16 cellular contexts compared by ENCODE assay signal in the genomic region with DNA sequence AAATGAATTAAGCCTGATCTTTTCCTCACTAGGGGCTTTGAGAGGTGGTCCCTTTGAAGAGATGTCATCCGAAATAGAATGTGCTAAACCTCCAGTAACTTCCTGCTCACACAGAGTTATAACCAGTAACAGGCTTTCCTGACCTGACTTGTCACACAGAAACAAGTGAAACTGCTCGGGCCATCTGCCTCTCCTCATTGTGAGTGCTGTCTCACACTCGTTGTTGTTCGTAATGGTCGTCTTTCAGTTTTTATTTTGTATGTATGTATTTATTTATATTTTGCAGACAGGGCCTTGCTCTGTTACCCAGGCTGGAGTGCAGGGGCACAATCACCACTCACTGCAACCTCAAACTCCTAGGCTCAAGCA. TPM values are rescaled to one million over a fixed set of nuclear protein-coding genes. Genes with fewer than 3 reads are reported as not detected.
DNase-seq lines count a peak whose midpoint lies in the region; ATAC-seq, FAIRE-seq and TF ChIP-seq lines count a peak whose summit lies in the region.
"Had no signal": no experiment of that assay in that cellular context is flagged by ENCODE, and none has a peak within 500 bp of the region (broad histone marks: within the 10 kb centered on the region; RNA-seq: fewer than 3 reads in every experiment).

No MANE protein-coding gene starts in this region.

- H3K27ac ChIP-seq in epithelial cell of prostate (peak overlapping the region; percentile 43), prostate gland (peak overlapping the region; percentile 69 to 82)

- H3K4me1 ChIP-seq in prostate gland (replicated peaks): peaks cover 34% of the 10 kb centered on the region

- H3K27me3 ChIP-seq in prostate gland (replicated peaks; ENCODE audit: insufficient read depth): no peaks in the 10 kb centered on the region

- H3K9me3 ChIP-seq in prostate gland: no peaks in the 10 kb centered on the region

- TF ChIP-seq POLR2A in prostate gland (IDR thresholded peaks at IDR 0.05): no peak

- intact Hi-C loops in prostate gland (cut with DNase I) (no loop called here), posterior vena cava (cut with DNase I) (no loop called here)

- ATAC-seq in GM21717 (IDR thresholded peaks at IDR 0.05; ENCODE audit: unreplicated experiment): no peak
- ATAC-seq: HepG2, Right ventricle myocardium inferior had no signal

- H3K4me3 ChIP-seq in prostate gland: no peak overlapping the region

- H3K36me3 ChIP-seq in prostate gland: no peaks in the 10 kb centered on the region

- no peak for TF ChIP-seq CTCF in prostate gland (IDR thresholded peaks at IDR 0.05)

- FAIRE-seq in GM18507 (lab: Jason Lieb, UNC): peak; percentile 61
- FAIRE-seq: bronchial epithelial cell, HepG2 had no signal

- WGBS in prostate gland: 51% methylated on average over 5 of the region's 5 CpGs

- DNase-seq in Ammon's horn (ENCODE audit: low spot score) (peak; percentile 11), GM18507 (ENCODE audit: extremely low spot score, insufficient read length, low read depth) (no peak), epithelial cell of prostate (ENCODE audit: low read depth, low spot score) (no peak), prostate gland (ENCODE audit: low spot score) (no peak), NCI-H446 (lab: John Stamatoyannopoulos, UW) (no peak), posterior vena cava (ENCODE audit: low spot score) (no peak), amygdala (lab: John Stamatoyannopoulos, UW) (no peak)
- DNase-seq: activated naive CD4-positive, alpha-beta T cell treated with anti-CD3 and anti-CD28 coated beads for 36 hours; CD4-positive, CD25-positive, alpha-beta regulatory T cell; GDM1; NCI-H1105; NCI-H524 treated with DMSO at 0.1 percent for 48 hours had no signal

RNA-seq across cellular contexts. Expression of a gene that starts 24.0 kb away (rescaled TPM):
- 1 to 10 TPM in 1 of 2 donors, not detected in 1; 7.4 TPM for total RNA-seq in prostate gland
- total RNA-seq in posterior vena cava: not detected
- total RNA-seq: activated naive CD4-positive, alpha-beta T cell treated with anti-CD3 and anti-CD28 coated beads for 36 hours; bronchial epithelial cell had no signal

RNA-seq across cellular contexts. Expression of a gene that starts 54.0 kb away (rescaled TPM):
- total RNA-seq in prostate gland (10 to 100 TPM; 32.1 to 43.7 TPM), posterior vena cava (10 to 100 TPM; 22.3 to 56.4 TPM)
- total RNA-seq: HepG2 had no signal
